ENCODE assay signal across 1 cellular context in genomic region chr17:58378895-58379824, GRCh38.
TF ChIP-seq lines count a peak whose summit lies in the region.

No MANE protein-coding gene starts in this region.

TF ChIP-seq in K562, 482 proteins besides CTCF, POLR2A, EP300 and RAD21 (continued from another document):
- TF ChIP-seq CHD7 (IDR thresholded peaks at IDR 0.05; ENCODE audit: low read depth, low read length) (no peak), ZNF354B (CRISPR knock-in tag; IDR thresholded peaks at IDR 0.05) (no peak), NR2C2 (CRISPR knock-in tag; IDR thresholded peaks at IDR 0.05) (no peak), NR2C2 (tag; IDR thresholded peaks at IDR 0.05) (peak; percentile 57), NR2C1 (IDR thresholded peaks at IDR 0.05) (no peak), NR2C1 (tag; IDR thresholded peaks at IDR 0.05) (peak; percentile 15; the same call in 1 of the 2 replicates), JUND (IDR thresholded peaks at IDR 0.05; ENCODE audit: borderline replicate concordance, low read depth, low read length) (0 out of 2 replicates have a peak, but pooled peaks have one; percentile 1), JUND (tag; IDR thresholded peaks at IDR 0.05; ENCODE audit: borderline replicate concordance, low read depth, low read length) (no peak; the same call in 2 of the 3 replicates)
